10 cellular contexts compared by ENCODE assay signal in the genomic region with DNA sequence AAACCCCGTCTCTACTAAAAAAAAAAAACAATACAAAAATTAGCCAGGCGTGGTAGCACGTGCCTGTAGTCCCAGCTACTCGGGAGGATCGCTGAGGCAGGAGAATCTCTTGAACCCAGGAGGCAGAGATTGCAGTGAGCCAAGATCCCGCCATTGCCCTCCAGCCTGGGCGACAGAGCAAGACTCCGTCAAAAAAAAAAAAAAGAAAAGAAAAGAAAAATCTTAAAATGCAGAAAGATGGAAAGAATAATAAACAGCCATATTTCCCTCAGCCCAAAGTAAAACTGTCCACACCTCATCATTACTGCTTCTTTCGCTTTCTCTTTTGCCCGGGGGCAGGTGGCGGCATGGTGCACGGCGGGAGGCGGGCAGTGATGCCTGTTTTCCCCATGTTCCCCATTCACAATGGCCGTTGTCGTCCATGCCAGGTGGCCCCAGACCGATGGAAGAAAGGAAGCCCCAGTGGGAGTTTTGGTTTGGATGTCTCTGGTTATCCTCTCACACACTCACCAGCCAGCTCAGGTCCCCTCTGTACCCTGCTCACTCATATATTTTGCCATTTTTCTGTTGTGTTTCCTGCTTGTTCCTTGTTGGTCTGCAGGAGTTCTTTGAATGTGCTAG. TPM values are rescaled to one million over a fixed set of nuclear protein-coding genes. Genes with fewer than 3 reads are reported as not detected.
DNase-seq lines count a peak whose midpoint lies in the region; ATAC-seq and TF ChIP-seq lines count a peak whose summit lies in the region.
"Had no signal": no experiment of that assay in that cellular context is flagged by ENCODE, and none has a peak within 500 bp of the region (broad histone marks: within the 10 kb centered on the region; RNA-seq: fewer than 3 reads in every experiment).

No MANE protein-coding gene starts in this region.

- peaks cover 9% of the 10 kb centered on the region for H3K4me1 Mint-ChIP-seq in activated naive CD4-positive, alpha-beta T cell treated with anti-CD3 and anti-CD28 coated beads, Interleukin-2, amount 10 ng/mL, durations not matched to agents 7 days and 5 days

- H3K9me3 ChIP-seq in OCI-LY3 (ENCODE audit: insufficient read depth, low read length), result no peaks in the 10 kb centered on the region

- peak overlapping the region; percentile 66 for H3K4me3 ChIP-seq in OCI-LY3 (ENCODE audit: low read length)

- no peaks in the 10 kb centered on the region for H3K79me2 ChIP-seq in OCI-LY3 (ENCODE audit: low read length)

- H3K9me3 Mint-ChIP-seq in activated naive CD4-positive, alpha-beta T cell treated with anti-CD3 and anti-CD28 coated beads, Interleukin-2, amount 10 ng/mL, durations not matched to agents 7 days and 5 days, result peaks cover 3% of the 10 kb centered on the region

- H3K27me3 ChIP-seq in OCI-LY3 (ENCODE audit: low read depth, low read length), result no peaks in the 10 kb centered on the region

- ATAC-seq in omental fat pad (ENCODE audit: low FRiP score), result no peak
- ATAC-seq: PC-3 had no signal

- peak overlapping the region; percentile 88 for H3K27ac Mint-ChIP-seq in activated naive CD4-positive, alpha-beta T cell treated with anti-CD3 and anti-CD28 coated beads, Interleukin-2, amount 10 ng/mL, durations not matched to agents 7 days and 5 days

- H3K4me2 ChIP-seq in OCI-LY3 (ENCODE audit: low read length), result peak overlapping the region; percentile 66

- H4K20me1 ChIP-seq in OCI-LY3 (ENCODE audit: insufficient read depth, low read length), result no peaks in the 10 kb centered on the region

- DNase-seq in ELF-1 (ENCODE audit: low read depth, low spot score) (peak; percentile 35), G401 (ENCODE audit: low spot score) (no peak), omental fat pad (ENCODE audit: low spot score) (no peak), NCI-H510A (lab: John Stamatoyannopoulos, UW) (no peak), NCI-H2107 (lab: John Stamatoyannopoulos, UW) (no peak)
- DNase-seq in activated naive CD4-positive, alpha-beta T cell treated with anti-CD3 and anti-CD28 coated beads, Interleukin-2, amount 10 ng/mL, durations not matched to agents 7 days and 5 days, result peak; percentile 71
- DNase-seq in stimulated activated CD4-positive, alpha-beta T cell treated with anti-CD3 and anti-CD28 coated beads, Interleukin-1b, Interleukin-23, amount 100 ng/mL, for 48 hours, result peak; percentile 25
- DNase-seq: PC-3, retina had no signal

- peak overlapping the region; percentile 47 for H3K9ac ChIP-seq in OCI-LY3 (ENCODE audit: low read length)

- no peaks in the 10 kb centered on the region for H3K27me3 Mint-ChIP-seq in activated naive CD4-positive, alpha-beta T cell treated with anti-CD3 and anti-CD28 coated beads, Interleukin-2, amount 10 ng/mL, durations not matched to agents 7 days and 5 days

- H3K36me3 ChIP-seq in OCI-LY3 (replicated peaks; ENCODE audit: low read depth, low read length), result no peaks in the 10 kb centered on the region

- no peaks in the 10 kb centered on the region for H3K36me3 Mint-ChIP-seq in activated naive CD4-positive, alpha-beta T cell treated with anti-CD3 and anti-CD28 coated beads, Interleukin-2, amount 10 ng/mL, durations not matched to agents 7 days and 5 days

- no peaks in the 10 kb centered on the region for H3K4me1 ChIP-seq in OCI-LY3 (ENCODE audit: low read length)

- H3K27ac ChIP-seq in OCI-LY3 (ENCODE audit: low read length), result no peak overlapping the region

- H2AFZ ChIP-seq in OCI-LY3 (ENCODE audit: low read depth, low read length), result peak overlapping the region; percentile 77

- in situ Hi-C loops in G401 (cut with HindIII; ENCODE audit: low sequenced_read_pairs), result no loop called here

- CTCF ChIA-PET in activated naive CD4-positive, alpha-beta T cell treated with anti-CD3 and anti-CD28 coated beads, Interleukin-2, amount 10 ng/mL, durations not matched to agents 7 days and 5 days (lab: Charles Lee), result no interaction called here

- TF ChIP-seq CTCF in OCI-LY3 (IDR thresholded peaks at IDR 0.05; ENCODE audit: low read depth, low read length) (no peak), omental fat pad (IDR thresholded peaks at IDR 0.05) (no peak)

- peak overlapping the region; percentile 70 for H3K4me3 Mint-ChIP-seq in activated naive CD4-positive, alpha-beta T cell treated with anti-CD3 and anti-CD28 coated beads, Interleukin-2, amount 10 ng/mL, durations not matched to agents 7 days and 5 days

RNA-seq across cellular contexts. Expression of a gene that starts 37.0 kb away (rescaled TPM):
- total RNA-seq in G401 (2014; rRNA removed; shearing (Covaris generic)), result 43.1 and 71.6 TPM in 2 replicates
- 100 to 1,000 TPM in 1 of 4 donors, 10 to 100 TPM in 3; 32.2 to 181 (median 57.1) TPM for total RNA-seq in omental fat pad

RNA-seq across cellular contexts. Expression of a gene that starts 52.8 kb away (rescaled TPM):
- 12.0 and 13.8 TPM in 2 replicates for total RNA-seq in G401 (2014; rRNA removed; shearing (Covaris generic))
- 10 to 100 TPM in 1 of 4 donors, 1 to 10 TPM in 3; 6.7 to 30.6 (median 8.5) TPM for total RNA-seq in omental fat pad

Comparison
In these comparisons a context has a peak if more than half of its experiments do, and no peak if none do; other contexts are left out.
1. DNase-seq: peak in ELF-1 (single experiment), activated naive CD4-positive, alpha-beta T cell treated with anti-CD3 and anti-CD28 coated beads, Interleukin-2, amount 10 ng/mL, durations not matched to agents 7 days and 5 days (single experiment) and stimulated activated CD4-positive, alpha-beta T cell treated with anti-CD3 and anti-CD28 coated beads, Interleukin-1b, Interleukin-23, amount 100 ng/mL, for 48 hours (single experiment); none in G401 (single experiment), omental fat pad (single experiment), NCI-H510A (single experiment) and NCI-H2107 (single experiment).